27 cellular contexts compared by ENCODE assay signal in the genomic region with DNA sequence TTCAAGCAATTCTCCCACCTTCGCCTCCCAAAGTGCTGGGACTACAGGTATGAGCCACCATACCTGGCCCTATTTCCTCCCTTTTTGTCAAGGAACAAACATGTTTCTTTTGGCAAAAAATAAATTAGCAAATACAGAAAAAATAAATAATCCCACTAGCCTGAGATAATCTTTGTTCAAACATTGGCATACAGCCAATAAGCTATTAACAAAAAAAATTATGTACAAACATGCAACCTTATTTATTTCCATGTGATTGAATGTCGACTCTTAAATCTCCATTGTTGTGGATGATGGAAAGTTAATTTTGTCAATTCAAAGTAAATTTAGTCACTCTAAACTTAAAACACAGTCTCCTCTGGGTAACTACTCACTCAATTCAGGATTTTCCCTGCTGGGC. TPM values are rescaled to one million over a fixed set of nuclear protein-coding genes. Genes with fewer than 3 reads are reported as not detected.
"Had no signal": no experiment of that assay in that cellular context is flagged by ENCODE, and none has a peak within 500 bp of the region (broad histone marks: within the 10 kb centered on the region; RNA-seq: fewer than 3 reads in every experiment).

No MANE protein-coding gene starts in this region.

- DNase-seq: dermis blood vessel endothelial cell; dorsolateral prefrontal cortex; effector CD4-positive, alpha-beta T cell; effector memory CD4-positive, alpha-beta T cell; foreskin keratinocyte; heart left ventricle; hypothalamus; immature natural killer cell; islet precursor cell; kidney; kidney glomerular epithelial cell; left colon; left ventricle myocardium superior; lower lobe of right lung; mesenchymal stem cell; mucosa of descending colon; naive B cell had no signal

- H3K36me3 Mint-ChIP-seq: immature natural killer cell, mesothelial cell of epicardium, naive B cell had no signal

- H3K4me3 Mint-ChIP-seq: immature natural killer cell, mesothelial cell of epicardium, naive B cell had no signal

- ATAC-seq: foreskin keratinocyte, gastroesophageal sphincter, heart left ventricle, left colon, left lobe of liver, left ventricle myocardium superior, lower lobe of right lung, mucosa of descending colon had no signal

- H3K36me3 ChIP-seq: esophagus muscularis mucosa, gastroesophageal sphincter, heart left ventricle, lower lobe of right lung had no signal

- H3K9me3 Mint-ChIP-seq: immature natural killer cell, mesothelial cell of epicardium, naive B cell had no signal

- H3K9me3 ChIP-seq: esophagus muscularis mucosa, gastroesophageal sphincter, lower lobe of right lung, mucosa of descending colon had no signal

- H3K4me1 Mint-ChIP-seq: mesothelial cell of epicardium, naive B cell had no signal

- H3K4me3 ChIP-seq: coronary artery, dorsolateral prefrontal cortex, esophagus muscularis mucosa, gastroesophageal sphincter, heart left ventricle, hepatocyte, lower lobe of right lung, mucosa of descending colon had no signal

- H3K4me1 ChIP-seq: foreskin keratinocyte had no signal

- H3K27ac ChIP-seq: coronary artery, dorsolateral prefrontal cortex, esophagus muscularis mucosa, foreskin keratinocyte, gastroesophageal sphincter, hepatocyte, lower lobe of right lung had no signal

- H3K27ac Mint-ChIP-seq: immature natural killer cell, mesothelial cell of epicardium, naive B cell had no signal

- H3K27me3 ChIP-seq: foreskin keratinocyte had no signal

RNA-seq across cellular contexts. Expression of a gene that starts 18.3 kb away (rescaled TPM):
- total RNA-seq: fibroblast of villous mesenchyme had no signal
- polyA plus RNA-seq: foreskin keratinocyte had no signal

RNA-seq across cellular contexts. Expression of a gene that starts 44.3 kb away (rescaled TPM):
- total RNA-seq: endothelial cell of umbilical vein, epithelial cell of proximal tubule, foreskin keratinocyte, hepatocyte, left colon, mesothelial cell of epicardium had no signal
- polyA plus RNA-seq: fibroblast of lung, foreskin keratinocyte had no signal
